1 cellular context compared by ENCODE assay signal in genomic region chr3:14401692-14402303, GRCh38.
TF ChIP-seq lines count a peak whose summit lies in the region.

No MANE protein-coding gene starts in this region.

TF ChIP-seq in HepG2, 621 proteins besides CTCF, POLR2A, EP300 and RAD21 (continued from another document):
- TF ChIP-seq FOXP4 (CRISPR knock-in tag; IDR thresholded peaks at IDR 0.05), result 0 out of 2 replicates have a peak, but pooled peaks have one; percentile 11
- TF ChIP-seq, protein P1, sequence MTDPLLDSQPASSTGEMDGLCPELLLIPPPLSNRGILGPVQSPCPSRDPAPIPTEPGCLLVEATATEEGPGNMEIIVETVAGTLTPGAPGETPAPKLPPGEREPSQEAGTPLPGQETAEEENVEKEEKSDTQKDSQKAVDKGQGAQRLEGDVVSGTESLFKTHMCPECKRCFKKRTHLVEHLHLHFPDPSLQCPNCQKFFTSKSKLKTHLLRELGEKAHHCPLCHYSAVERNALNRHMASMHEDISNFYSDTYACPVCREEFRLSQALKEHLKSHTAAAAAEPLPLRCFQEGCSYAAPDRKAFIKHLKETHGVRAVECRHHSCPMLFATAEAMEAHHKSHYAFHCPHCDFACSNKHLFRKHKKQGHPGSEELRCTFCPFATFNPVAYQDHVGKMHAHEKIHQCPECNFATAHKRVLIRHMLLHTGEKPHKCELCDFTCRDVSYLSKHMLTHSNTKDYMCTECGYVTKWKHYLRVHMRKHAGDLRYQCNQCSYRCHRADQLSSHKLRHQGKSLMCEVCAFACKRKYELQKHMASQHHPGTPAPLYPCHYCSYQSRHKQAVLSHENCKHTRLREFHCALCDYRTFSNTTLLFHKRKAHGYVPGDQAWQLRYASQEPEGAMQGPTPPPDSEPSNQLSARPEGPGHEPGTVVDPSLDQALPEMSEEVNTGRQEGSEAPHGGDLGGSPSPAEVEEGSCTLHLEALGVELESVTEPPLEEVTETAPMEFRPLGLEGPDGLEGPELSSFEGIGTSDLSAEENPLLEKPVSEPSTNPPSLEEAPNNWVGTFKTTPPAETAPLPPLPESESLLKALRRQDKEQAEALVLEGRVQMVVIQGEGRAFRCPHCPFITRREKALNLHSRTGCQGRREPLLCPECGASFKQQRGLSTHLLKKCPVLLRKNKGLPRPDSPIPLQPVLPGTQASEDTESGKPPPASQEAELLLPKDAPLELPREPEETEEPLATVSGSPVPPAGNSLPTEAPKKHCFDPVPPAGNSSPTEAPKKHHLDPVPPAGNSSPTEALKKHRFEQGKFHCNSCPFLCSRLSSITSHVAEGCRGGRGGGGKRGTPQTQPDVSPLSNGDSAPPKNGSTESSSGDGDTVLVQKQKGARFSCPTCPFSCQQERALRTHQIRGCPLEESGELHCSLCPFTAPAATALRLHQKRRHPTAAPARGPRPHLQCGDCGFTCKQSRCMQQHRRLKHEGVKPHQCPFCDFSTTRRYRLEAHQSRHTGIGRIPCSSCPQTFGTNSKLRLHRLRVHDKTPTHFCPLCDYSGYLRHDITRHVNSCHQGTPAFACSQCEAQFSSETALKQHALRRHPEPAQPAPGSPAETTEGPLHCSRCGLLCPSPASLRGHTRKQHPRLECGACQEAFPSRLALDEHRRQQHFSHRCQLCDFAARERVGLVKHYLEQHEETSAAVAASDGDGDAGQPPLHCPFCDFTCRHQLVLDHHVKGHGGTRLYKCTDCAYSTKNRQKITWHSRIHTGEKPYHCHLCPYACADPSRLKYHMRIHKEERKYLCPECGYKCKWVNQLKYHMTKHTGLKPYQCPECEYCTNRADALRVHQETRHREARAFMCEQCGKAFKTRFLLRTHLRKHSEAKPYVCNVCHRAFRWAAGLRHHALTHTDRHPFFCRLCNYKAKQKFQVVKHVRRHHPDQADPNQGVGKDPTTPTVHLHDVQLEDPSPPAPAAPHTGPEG (CRISPR knock-in tag; IDR thresholded peaks at IDR 0.05), result 0 out of 2 replicates have a peak, but pooled peaks have one; percentile 2
- TF ChIP-seq TAF15 (IDR thresholded peaks at IDR 0.05; ENCODE audit: low read depth, low read length, poor library complexity, severe bottlenecking), result no peak
- no peak for TF ChIP-seq EEA1 (CRISPR knock-in tag; IDR thresholded peaks at IDR 0.05; ENCODE audit: borderline replicate concordance)
- 0 out of 2 replicates have a peak, but pooled peaks have one; percentile 60 for TF ChIP-seq ZNF224 (CRISPR knock-in tag; IDR thresholded peaks at IDR 0.05)
- TF ChIP-seq, protein P2, sequence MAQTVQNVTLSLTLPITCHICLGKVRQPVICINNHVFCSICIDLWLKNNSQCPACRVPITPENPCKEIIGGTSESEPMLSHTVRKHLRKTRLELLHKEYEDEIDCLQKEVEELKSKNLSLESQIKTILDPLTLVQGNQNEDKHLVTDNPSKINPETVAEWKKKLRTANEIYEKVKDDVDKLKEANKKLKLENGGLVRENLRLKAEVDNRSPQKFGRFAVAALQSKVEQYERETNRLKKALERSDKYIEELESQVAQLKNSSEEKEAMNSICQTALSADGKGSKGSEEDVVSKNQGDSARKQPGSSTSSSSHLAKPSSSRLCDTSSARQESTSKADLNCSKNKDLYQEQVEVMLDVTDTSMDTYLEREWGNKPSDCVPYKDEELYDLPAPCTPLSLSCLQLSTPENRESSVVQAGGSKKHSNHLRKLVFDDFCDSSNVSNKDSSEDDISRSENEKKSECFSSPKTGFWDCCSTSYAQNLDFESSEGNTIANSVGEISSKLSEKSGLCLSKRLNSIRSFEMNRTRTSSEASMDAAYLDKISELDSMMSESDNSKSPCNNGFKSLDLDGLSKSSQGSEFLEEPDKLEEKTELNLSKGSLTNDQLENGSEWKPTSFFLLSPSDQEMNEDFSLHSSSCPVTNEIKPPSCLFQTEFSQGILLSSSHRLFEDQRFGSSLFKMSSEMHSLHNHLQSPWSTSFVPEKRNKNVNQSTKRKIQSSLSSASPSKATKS (CRISPR knock-in tag; IDR thresholded peaks at IDR 0.05), result no peak
- no peak for TF ChIP-seq SIX1 (CRISPR knock-in tag; IDR thresholded peaks at IDR 0.05; ENCODE audit: borderline replicate concordance)
- peak; percentile 57 for TF ChIP-seq ZNF629 (CRISPR knock-in tag; conservative IDR thresholded peaks at IDR 0.05)
- TF ChIP-seq TARDBP (CRISPR knock-in tag; IDR thresholded peaks at IDR 0.05), result peak; percentile 21; the same call in 1 of the 2 replicates
- TF ChIP-seq NPAS2 (CRISPR knock-in tag; IDR thresholded peaks at IDR 0.05; ENCODE audit: borderline replicate concordance), result no peak
- TF ChIP-seq TBX3 (IDR thresholded peaks at IDR 0.05; ENCODE audit: borderline replicate concordance), result no peak
- TF ChIP-seq ZNF431 (CRISPR knock-in tag; IDR thresholded peaks at IDR 0.05; ENCODE audit: borderline replicate concordance, low read depth), result no peak
- TF ChIP-seq ZNF230 (CRISPR knock-in tag; IDR thresholded peaks at IDR 0.05), result 0 out of 2 replicates have a peak, but pooled peaks have one; percentile 16
- 0 out of 2 replicates have a peak, but pooled peaks have one; percentile 16 for TF ChIP-seq JUND (CRISPR knock-in tag; IDR thresholded peaks at IDR 0.05)
